Comparison of ENCODE assay signal across 14 cellular contexts in genomic region chr11:47856186-47856585, GRCh38. TPM values are rescaled to one million over a fixed set of nuclear protein-coding genes. Genes with fewer than 3 reads are reported as not detected.
DNase-seq lines count a peak whose midpoint lies in the region; ATAC-seq and TF ChIP-seq lines count a peak whose summit lies in the region.
"Had no signal": no experiment of that assay in that cellular context is flagged by ENCODE, and none has a peak within 500 bp of the region (broad histone marks: within the 10 kb centered on the region; RNA-seq: fewer than 3 reads in every experiment).

No MANE protein-coding gene starts in this region.

- DNase-seq in left cardiac atrium (no peak), heart left ventricle (no peak), NCI-H2107 treated with DMSO at 0.1 percent for 48 hours (lab: John Stamatoyannopoulos, UW; ENCODE audit: unreplicated experiment) (peak; percentile 77), amniotic epithelial cell (ENCODE audit: low read depth) (peak; percentile 73), superior temporal gyrus (ENCODE audit: extremely low spot score) (peak; percentile 2), cortex of kidney (lab: John Stamatoyannopoulos, UW) (no peak)
- DNase-seq: AML-193; kidney; NCI-H1417 treated with DMSO at 0.1 percent for 48 hours; stimulated activated CD4-positive, alpha-beta T cell treated with anti-CD3 and anti-CD28 coated beads, Interleukin-1b, Interleukin-23, amount 100 ng/mL, for 48 hours; transverse colon had no signal

- no peaks in the 10 kb centered on the region for H3K36me3 ChIP-seq in heart left ventricle
- H3K36me3 ChIP-seq: prostate gland, transverse colon had no signal

- no peak overlapping the region for H3K4me3 ChIP-seq in heart left ventricle
- H3K4me3 ChIP-seq: prostate gland, transverse colon had no signal

- no peak for TF ChIP-seq CTCF in heart left ventricle (IDR thresholded peaks at IDR 0.05)

- H3K27ac ChIP-seq in heart left ventricle: no peak overlapping the region
- H3K27ac ChIP-seq: prostate gland, transverse colon had no signal

- intact Hi-C loops in left cardiac atrium (cut with DNase I) (no loop called here), heart left ventricle (cut with DNase I) (loop anchor here in 6 of 10 donors (10.0 kb wide), 3 partner anchors 211 to 481 kb away; partner anchors contain the start of genes SPI1 (in 4 of the 6) and MTCH2 (in 1 of the 6))

- WGBS in heart left ventricle, 4 donors: 21 to 35% (median 27%) methylated on average over 2 of the region's 2 CpGs

- H3K27me3 ChIP-seq in heart left ventricle: no peaks in the 10 kb centered on the region
- H3K27me3 ChIP-seq: transverse colon had no signal

- no peak for TF ChIP-seq POLR2A in heart left ventricle (IDR thresholded peaks at IDR 0.05)

- H3K9me3 ChIP-seq in heart left ventricle: no peaks in the 10 kb centered on the region
- H3K9me3 ChIP-seq: prostate gland, transverse colon had no signal

- H3K4me1 ChIP-seq in heart left ventricle: peaks cover 0 to 15% (median 0%) of the 10 kb centered on the region in 12 donors
- H3K4me1 ChIP-seq: prostate gland had no signal

- peak; percentile 54 to 83 for ATAC-seq in left cardiac atrium
- ATAC-seq in heart left ventricle: no peak
- ATAC-seq in HG02981 (IDR thresholded peaks at IDR 0.05; ENCODE audit: unreplicated experiment): no peak
- ATAC-seq in HG03342 (IDR thresholded peaks at IDR 0.05; ENCODE audit: unreplicated experiment): no peak

RNA-seq across cellular contexts. Expression of gene NUP160, which starts 8.0 kb away (rescaled TPM):
- total RNA-seq in left cardiac atrium (10 to 100 TPM; 13.7 to 18.3 TPM), heart left ventricle (10 to 100 TPM in 8 of 9 donors, 1 to 10 TPM in 1; 9.4 to 19.7 (median 14.1) TPM)
- polyA plus RNA-seq in heart left ventricle: 10 to 100 TPM; 10.6 to 12.9 TPM

Comparison
In these comparisons a context has a peak if more than half of its experiments do, and no peak if none do; other contexts are left out.
1. ATAC-seq: peak in left cardiac atrium (2 of 2); none in heart left ventricle (0 of 4), HG02981 (single experiment) and HG03342 (single experiment).
2. intact Hi-C loops: an anchor here in heart left ventricle (10.0 kb wide); none called in left cardiac atrium.
3. DNase-seq: peak in NCI-H2107 treated with DMSO at 0.1 percent for 48 hours (single experiment), amniotic epithelial cell (single experiment) and superior temporal gyrus (single experiment); none in left cardiac atrium (single experiment), heart left ventricle (0 of 5) and cortex of kidney (single experiment).